In genomic region chr19:10876459-10877240, GRCh38 we compare ENCODE assay signal across 8 cellular contexts. TPM values are rescaled to one million over a fixed set of nuclear protein-coding genes. Genes with fewer than 3 reads are reported as not detected.
DNase-seq lines count a peak whose midpoint lies in the region; ATAC-seq and TF ChIP-seq lines count a peak whose summit lies in the region.

No MANE protein-coding gene starts in this region.

- CTCF ChIA-PET in activated CD8-positive, alpha-beta T cell treated with anti-CD3 and anti-CD28 coated beads for 36 hours (lab: Charles Lee), result interaction anchor here (1.2 to 1.6 kb wide), 2 partner anchors 12 to 16 kb away, joined by 3 read pairs; no protein-coding TSS in a partner anchor

- peak; percentile 38 for DNase-seq in activated CD8-positive, alpha-beta T cell treated with anti-CD3 and anti-CD28 coated beads for 36 hours
- DNase-seq in progenitor cell of endocrine pancreas (ENCODE audit: low spot score, unreplicated experiment), result no peak
- DNase-seq in NCI-H1105 treated with DMSO at 0.1 percent for 48 hours (lab: John Stamatoyannopoulos, UW), result no peak
- DNase-seq in COLO829 (ENCODE audit: low spot score), result no peak
- DNase-seq in NCI-H128 (lab: John Stamatoyannopoulos, UW; ENCODE audit: unreplicated experiment), result no peak
- no peak for DNase-seq in MM.1S

- H2AFZ ChIP-seq in MM.1S (ENCODE audit: low read length), result no peak overlapping the region

- no peaks in the 10 kb centered on the region for H3K27me3 Mint-ChIP-seq in activated CD8-positive, alpha-beta T cell treated with anti-CD3 and anti-CD28 coated beads for 36 hours
- H3K27me3 Mint-ChIP-seq in progenitor cell of endocrine pancreas, result no peaks in the 10 kb centered on the region

- intact Hi-C loops in activated CD8-positive, alpha-beta T cell treated with anti-CD3 and anti-CD28 coated beads for 36 hours (cut with micrococcal nuclease), result no loop called here

- TF ChIP-seq POLR2A in GM18526 (IDR thresholded peaks at IDR 0.05; ENCODE audit: extremely low read depth, insufficient read length), result peak; percentile 26

- POLR2A ChIA-PET in activated CD8-positive, alpha-beta T cell treated with anti-CD3 and anti-CD28 coated beads for 36 hours (lab: Charles Lee), result interaction anchor here (0.6 to 1.3 kb wide), 5 partner anchors 16 to 139 kb away, joined by 3 read pairs; partner anchors contain the start of gene SMARCA4

- peaks cover 25% of the 10 kb centered on the region for H3K4me1 ChIP-seq in MM.1S (ENCODE audit: low read length)

- H3K79me2 ChIP-seq in MM.1S (ENCODE audit: low read length), result peaks cover 89% of the 10 kb centered on the region

- ATAC-seq in HG02588 (IDR thresholded peaks at IDR 0.05; ENCODE audit: unreplicated experiment), result peak; percentile 43
- ATAC-seq in activated CD8-positive, alpha-beta T cell treated with anti-CD3 and anti-CD28 coated beads for 36 hours, result peak; percentile 24

- TF ChIP-seq CTCF in activated CD8-positive, alpha-beta T cell treated with anti-CD3 and anti-CD28 coated beads for 36 hours (IDR thresholded peaks at IDR 0.05), result no peak
- no peak for TF ChIP-seq CTCF in progenitor cell of endocrine pancreas (IDR thresholded peaks at IDR 0.05; ENCODE audit: unreplicated experiment)
- no peak for TF ChIP-seq CTCF in MM.1S (IDR thresholded peaks at IDR 0.05; ENCODE audit: low read length)

- H4K20me1 ChIP-seq in MM.1S (ENCODE audit: insufficient read depth, low read length), result no peaks in the 10 kb centered on the region

- H3K9me2 ChIP-seq in MM.1S (replicated peaks; ENCODE audit: insufficient read depth, low read length), result no peaks in the 10 kb centered on the region

- H3K27ac ChIP-seq in MM.1S (ENCODE audit: low read length), result no peak overlapping the region

- no peak overlapping the region for H3K9ac ChIP-seq in MM.1S (ENCODE audit: low read length)

- H3K9me3 Mint-ChIP-seq in activated CD8-positive, alpha-beta T cell treated with anti-CD3 and anti-CD28 coated beads for 36 hours, result no peaks in the 10 kb centered on the region
- peaks cover 3% of the 10 kb centered on the region for H3K9me3 Mint-ChIP-seq in progenitor cell of endocrine pancreas (ENCODE audit: low read depth)

- peaks cover 44% of the 10 kb centered on the region for H3K4me1 Mint-ChIP-seq in activated CD8-positive, alpha-beta T cell treated with anti-CD3 and anti-CD28 coated beads for 36 hours (ENCODE audit: low read depth)
- H3K4me1 Mint-ChIP-seq in progenitor cell of endocrine pancreas (ENCODE audit: low read depth), result peaks cover 27% of the 10 kb centered on the region

- no peak overlapping the region for H3K4me2 ChIP-seq in MM.1S (ENCODE audit: low read depth, low read length)

- no peaks in the 10 kb centered on the region for H3K36me3 ChIP-seq in MM.1S (replicated peaks; ENCODE audit: insufficient read depth, low read length)

- no peak overlapping the region for H3K4me3 ChIP-seq in MM.1S (ENCODE audit: low read length)

- peaks cover 17% of the 10 kb centered on the region for H3K36me3 Mint-ChIP-seq in activated CD8-positive, alpha-beta T cell treated with anti-CD3 and anti-CD28 coated beads for 36 hours (ENCODE audit: low read depth)
- H3K36me3 Mint-ChIP-seq in progenitor cell of endocrine pancreas (ENCODE audit: insufficient read depth), result peaks cover 3% of the 10 kb centered on the region

- H3K27ac Mint-ChIP-seq in activated CD8-positive, alpha-beta T cell treated with anti-CD3 and anti-CD28 coated beads for 36 hours, result peak overlapping the region; percentile 76
- H3K27ac Mint-ChIP-seq in progenitor cell of endocrine pancreas, result peak overlapping the region; percentile 38

- no peaks in the 10 kb centered on the region for H3K27me3 ChIP-seq in MM.1S (replicated peaks; ENCODE audit: insufficient read depth, low read length)

- H3K4me3 Mint-ChIP-seq in activated CD8-positive, alpha-beta T cell treated with anti-CD3 and anti-CD28 coated beads for 36 hours, result no peak overlapping the region
- H3K4me3 Mint-ChIP-seq in progenitor cell of endocrine pancreas (ENCODE audit: low read depth), result no peak overlapping the region

- H3F3A ChIP-seq in MM.1S (ENCODE audit: insufficient read depth, low read length), result peaks cover 15% of the 10 kb centered on the region

- H3K9me3 ChIP-seq in MM.1S (replicated peaks; ENCODE audit: insufficient read depth, low read length), result no peaks in the 10 kb centered on the region

RNA-seq across cellular contexts. Expression of gene CARM1, which starts 5.3 kb away (rescaled TPM):
- total RNA-seq in activated CD8-positive, alpha-beta T cell treated with anti-CD3 and anti-CD28 coated beads for 36 hours, result 10 to 100 TPM; 95.1 to 95.4 TPM
- total RNA-seq in progenitor cell of endocrine pancreas, result 77.6 and 86.0 TPM in 2 replicates

RNA-seq across cellular contexts. Expression of gene C19orf38, which starts 28.4 kb away (rescaled TPM):
- total RNA-seq in activated CD8-positive, alpha-beta T cell treated with anti-CD3 and anti-CD28 coated beads for 36 hours, result 1 to 10 TPM; 1.2 to 1.3 TPM
- 0.31 and 0.33 TPM in 2 replicates for total RNA-seq in progenitor cell of endocrine pancreas

RNA-seq across cellular contexts. Expression of gene TMED1, which starts 40.6 kb away (rescaled TPM):
- total RNA-seq in activated CD8-positive, alpha-beta T cell treated with anti-CD3 and anti-CD28 coated beads for 36 hours, result 10 to 100 TPM; 12.9 to 15.0 TPM
- total RNA-seq in progenitor cell of endocrine pancreas, result 32.6 and 39.3 TPM in 2 replicates

RNA-seq across cellular contexts. Expression of gene YIPF2, which starts 51.8 kb away (rescaled TPM):
- total RNA-seq in activated CD8-positive, alpha-beta T cell treated with anti-CD3 and anti-CD28 coated beads for 36 hours, result 10 to 100 TPM; 21.7 to 24.4 TPM
- 49.1 and 53.3 TPM in 2 replicates for total RNA-seq in progenitor cell of endocrine pancreas

RNA-seq across cellular contexts. Expression of gene TIMM29, which starts 52.0 kb away (rescaled TPM):
- 10 to 100 TPM; 14.7 to 17.7 TPM for total RNA-seq in activated CD8-positive, alpha-beta T cell treated with anti-CD3 and anti-CD28 coated beads for 36 hours
- total RNA-seq in progenitor cell of endocrine pancreas, result 25.6 and 29.4 TPM in 2 replicates
